ENCODE assay signal across 7 cellular contexts in genomic region chr15:48332642-48333034, GRCh38. TPM values are rescaled to one million over a fixed set of nuclear protein-coding genes. Genes with fewer than 3 reads are reported as not detected.
DNase-seq lines count a peak whose midpoint lies in the region; ATAC-seq and TF ChIP-seq lines count a peak whose summit lies in the region.

No MANE protein-coding gene starts in this region.

- TF ChIP-seq POLR2A in esophagus muscularis mucosa (IDR thresholded peaks at IDR 0.05; ENCODE audit: low read depth), result no peak

- H3K4me1 ChIP-seq in HAP-1 (peaks cover 17% of the 10 kb centered on the region), esophagus muscularis mucosa (peaks cover 16 to 26% (median 21%) of the 10 kb centered on the region in 4 donors)

- peak overlapping the region; percentile 94 for H3K9ac ChIP-seq in SK-N-MC (ENCODE audit: insufficient read length)

- TF ChIP-seq EP300 in esophagus muscularis mucosa (IDR thresholded peaks at IDR 0.05), result no peak

- no peak for DNase-seq in HAP-1 (ENCODE audit: low spot score in 2 of 2)
- DNase-seq in SK-N-MC (ENCODE audit: low read depth, low spot score), result no peak
- no peak for DNase-seq in esophagus muscularis mucosa (ENCODE audit: extremely low spot score)
- DNase-seq in stimulated activated CD4-positive, alpha-beta T cell treated with anti-CD3 and anti-CD28 coated beads, Interleukin-4, amount 100 ng/mL, for 24 hours, result peak; percentile 9
- DNase-seq in HuH-7 (ENCODE audit: low spot score), result no peak

- H3K4me3 ChIP-seq in HAP-1 (peak overlapping the region; percentile 86), SK-N-MC (peak overlapping the region; percentile 99), esophagus muscularis mucosa (peak overlapping the region; percentile 85 to 100 (median 98))

- no peak for ATAC-seq in GM18502 (IDR thresholded peaks at IDR 0.05; ENCODE audit: poor library complexity, unreplicated experiment)
- ATAC-seq in GM21526 (IDR thresholded peaks at IDR 0.05; ENCODE audit: low FRiP score, unreplicated experiment), result no peak

- H3K27ac ChIP-seq in SK-N-MC (no peak overlapping the region), esophagus muscularis mucosa (replicated peaks in 1 of 4) (peak overlapping the region in 1 of 4 donors; percentile 99)

- H3K36me3 ChIP-seq in HAP-1 (replicated peaks) (peaks cover 36% of the 10 kb centered on the region), SK-N-MC (ENCODE audit: insufficient read depth, low read length) (peaks cover 32% of the 10 kb centered on the region), esophagus muscularis mucosa (peaks cover 16 to 42% (median 29%) of the 10 kb centered on the region in 4 donors)

- no peaks in the 10 kb centered on the region for H3K9me3 ChIP-seq in HAP-1
- H3K9me3 ChIP-seq in SK-N-MC (ENCODE audit: low read depth, low read length), result no peaks in the 10 kb centered on the region
- no peaks in the 10 kb centered on the region for H3K9me3 ChIP-seq in esophagus muscularis mucosa

- intact Hi-C loops in esophagus muscularis mucosa (cut with DNase I), result no loop called here

- no peak for TF ChIP-seq CTCF in esophagus muscularis mucosa (IDR thresholded peaks at IDR 0.05)

- H3K27me3 ChIP-seq in HAP-1 (ENCODE audit: low read depth) (no peaks in the 10 kb centered on the region), esophagus muscularis mucosa (no peaks in the 10 kb centered on the region)

- WGBS in esophagus muscularis mucosa, result 35% methylated on average over 9 of the region's 9 CpGs

- in situ Hi-C loops in HAP-1 (cut with MboI; ENCODE audit: low sequenced_read_pairs), result no loop called here

RNA-seq across cellular contexts. Expression of gene DUT, which starts 1.4 kb away (rescaled TPM):
- total RNA-seq in esophagus muscularis mucosa, result 100 to 1,000 TPM in 1 of 4 donors, 10 to 100 TPM in 3; 82.0 to 121 (median 92.8) TPM
